In the genomic region with DNA sequence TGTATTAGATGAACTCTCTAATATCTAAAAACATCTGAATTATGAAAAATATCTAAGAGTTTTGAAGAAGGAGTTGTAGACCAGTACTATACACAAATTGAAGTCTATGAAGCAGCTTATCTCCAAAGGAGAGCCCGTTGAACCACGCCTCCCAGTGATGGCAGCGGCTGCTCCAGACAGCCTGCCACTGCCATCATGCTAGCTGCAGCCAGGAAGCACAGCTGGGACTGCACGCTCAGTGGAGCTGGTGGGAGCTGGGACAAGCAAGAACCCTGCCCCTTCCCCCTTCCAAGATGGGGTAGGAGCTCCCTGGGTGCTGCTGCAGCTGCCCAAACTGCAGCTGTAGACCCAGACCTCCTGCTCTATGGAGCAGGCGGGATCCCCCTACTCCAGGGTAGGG, we compare ENCODE assay signal across 2 cellular contexts.
TF ChIP-seq lines count a peak whose summit lies in the region.

No MANE protein-coding gene starts in this region.

TF ChIP-seq in HepG2, 621 proteins besides CTCF, POLR2A, EP300 and RAD21:
- TF ChIP-seq ZNF740 (CRISPR knock-in tag; IDR thresholded peaks at IDR 0.05) (no peak), ZSCAN22 (CRISPR knock-in tag; IDR thresholded peaks at IDR 0.05) (peak; percentile 85; the same call in 1 of the 2 replicates)

TF ChIP-seq in H1, 55 proteins besides CTCF, POLR2A, EP300 and RAD21:
- no peak for TF ChIP-seq SIRT6 (IDR thresholded peaks at IDR 0.05; ENCODE audit: low read length)
- TF ChIP-seq TAF7 (optimal IDR thresholded peaks at IDR 0.05; ENCODE audit: borderline replicate concordance, low read depth, low read length) = no peak
- no peak for TF ChIP-seq CHD1 (IDR thresholded peaks at IDR 0.05; ENCODE audit: low read depth, low read length)
- no peak for TF ChIP-seq KDM1A (IDR thresholded peaks at IDR 0.05; ENCODE audit: borderline replicate concordance, low read length)
- TF ChIP-seq, protein P1, sequence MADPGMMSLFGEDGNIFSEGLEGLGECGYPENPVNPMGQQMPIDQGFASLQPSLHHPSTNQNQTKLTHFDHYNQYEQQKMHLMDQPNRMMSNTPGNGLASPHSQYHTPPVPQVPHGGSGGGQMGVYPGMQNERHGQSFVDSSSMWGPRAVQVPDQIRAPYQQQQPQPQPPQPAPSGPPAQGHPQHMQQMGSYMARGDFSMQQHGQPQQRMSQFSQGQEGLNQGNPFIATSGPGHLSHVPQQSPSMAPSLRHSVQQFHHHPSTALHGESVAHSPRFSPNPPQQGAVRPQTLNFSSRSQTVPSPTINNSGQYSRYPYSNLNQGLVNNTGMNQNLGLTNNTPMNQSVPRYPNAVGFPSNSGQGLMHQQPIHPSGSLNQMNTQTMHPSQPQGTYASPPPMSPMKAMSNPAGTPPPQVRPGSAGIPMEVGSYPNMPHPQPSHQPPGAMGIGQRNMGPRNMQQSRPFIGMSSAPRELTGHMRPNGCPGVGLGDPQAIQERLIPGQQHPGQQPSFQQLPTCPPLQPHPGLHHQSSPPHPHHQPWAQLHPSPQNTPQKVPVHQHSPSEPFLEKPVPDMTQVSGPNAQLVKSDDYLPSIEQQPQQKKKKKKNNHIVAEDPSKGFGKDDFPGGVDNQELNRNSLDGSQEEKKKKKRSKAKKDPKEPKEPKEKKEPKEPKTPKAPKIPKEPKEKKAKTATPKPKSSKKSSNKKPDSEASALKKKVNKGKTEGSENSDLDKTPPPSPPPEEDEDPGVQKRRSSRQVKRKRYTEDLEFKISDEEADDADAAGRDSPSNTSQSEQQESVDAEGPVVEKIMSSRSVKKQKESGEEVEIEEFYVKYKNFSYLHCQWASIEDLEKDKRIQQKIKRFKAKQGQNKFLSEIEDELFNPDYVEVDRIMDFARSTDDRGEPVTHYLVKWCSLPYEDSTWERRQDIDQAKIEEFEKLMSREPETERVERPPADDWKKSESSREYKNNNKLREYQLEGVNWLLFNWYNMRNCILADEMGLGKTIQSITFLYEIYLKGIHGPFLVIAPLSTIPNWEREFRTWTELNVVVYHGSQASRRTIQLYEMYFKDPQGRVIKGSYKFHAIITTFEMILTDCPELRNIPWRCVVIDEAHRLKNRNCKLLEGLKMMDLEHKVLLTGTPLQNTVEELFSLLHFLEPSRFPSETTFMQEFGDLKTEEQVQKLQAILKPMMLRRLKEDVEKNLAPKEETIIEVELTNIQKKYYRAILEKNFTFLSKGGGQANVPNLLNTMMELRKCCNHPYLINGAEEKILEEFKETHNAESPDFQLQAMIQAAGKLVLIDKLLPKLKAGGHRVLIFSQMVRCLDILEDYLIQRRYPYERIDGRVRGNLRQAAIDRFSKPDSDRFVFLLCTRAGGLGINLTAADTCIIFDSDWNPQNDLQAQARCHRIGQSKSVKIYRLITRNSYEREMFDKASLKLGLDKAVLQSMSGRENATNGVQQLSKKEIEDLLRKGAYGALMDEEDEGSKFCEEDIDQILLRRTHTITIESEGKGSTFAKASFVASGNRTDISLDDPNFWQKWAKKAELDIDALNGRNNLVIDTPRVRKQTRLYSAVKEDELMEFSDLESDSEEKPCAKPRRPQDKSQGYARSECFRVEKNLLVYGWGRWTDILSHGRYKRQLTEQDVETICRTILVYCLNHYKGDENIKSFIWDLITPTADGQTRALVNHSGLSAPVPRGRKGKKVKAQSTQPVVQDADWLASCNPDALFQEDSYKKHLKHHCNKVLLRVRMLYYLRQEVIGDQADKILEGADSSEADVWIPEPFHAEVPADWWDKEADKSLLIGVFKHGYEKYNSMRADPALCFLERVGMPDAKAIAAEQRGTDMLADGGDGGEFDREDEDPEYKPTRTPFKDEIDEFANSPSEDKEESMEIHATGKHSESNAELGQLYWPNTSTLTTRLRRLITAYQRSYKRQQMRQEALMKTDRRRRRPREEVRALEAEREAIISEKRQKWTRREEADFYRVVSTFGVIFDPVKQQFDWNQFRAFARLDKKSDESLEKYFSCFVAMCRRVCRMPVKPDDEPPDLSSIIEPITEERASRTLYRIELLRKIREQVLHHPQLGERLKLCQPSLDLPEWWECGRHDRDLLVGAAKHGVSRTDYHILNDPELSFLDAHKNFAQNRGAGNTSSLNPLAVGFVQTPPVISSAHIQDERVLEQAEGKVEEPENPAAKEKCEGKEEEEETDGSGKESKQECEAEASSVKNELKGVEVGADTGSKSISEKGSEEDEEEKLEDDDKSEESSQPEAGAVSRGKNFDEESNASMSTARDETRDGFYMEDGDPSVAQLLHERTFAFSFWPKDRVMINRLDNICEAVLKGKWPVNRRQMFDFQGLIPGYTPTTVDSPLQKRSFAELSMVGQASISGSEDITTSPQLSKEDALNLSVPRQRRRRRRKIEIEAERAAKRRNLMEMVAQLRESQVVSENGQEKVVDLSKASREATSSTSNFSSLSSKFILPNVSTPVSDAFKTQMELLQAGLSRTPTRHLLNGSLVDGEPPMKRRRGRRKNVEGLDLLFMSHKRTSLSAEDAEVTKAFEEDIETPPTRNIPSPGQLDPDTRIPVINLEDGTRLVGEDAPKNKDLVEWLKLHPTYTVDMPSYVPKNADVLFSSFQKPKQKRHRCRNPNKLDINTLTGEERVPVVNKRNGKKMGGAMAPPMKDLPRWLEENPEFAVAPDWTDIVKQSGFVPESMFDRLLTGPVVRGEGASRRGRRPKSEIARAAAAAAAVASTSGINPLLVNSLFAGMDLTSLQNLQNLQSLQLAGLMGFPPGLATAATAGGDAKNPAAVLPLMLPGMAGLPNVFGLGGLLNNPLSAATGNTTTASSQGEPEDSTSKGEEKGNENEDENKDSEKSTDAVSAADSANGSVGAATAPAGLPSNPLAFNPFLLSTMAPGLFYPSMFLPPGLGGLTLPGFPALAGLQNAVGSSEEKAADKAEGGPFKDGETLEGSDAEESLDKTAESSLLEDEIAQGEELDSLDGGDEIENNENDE (IDR thresholded peaks at IDR 0.05; ENCODE audit: insufficient replicate concordance, low read length) = no peak
- TF ChIP-seq SP4 (IDR thresholded peaks at IDR 0.05; ENCODE audit: low read length) = no peak
- no peak for TF ChIP-seq KDM4A (IDR thresholded peaks at IDR 0.05; ENCODE audit: low read depth, low read length, severe bottlenecking)
- TF ChIP-seq YY1 (IDR thresholded peaks at IDR 0.05; ENCODE audit: low read depth, low read length) = no peak
